Comparison of ENCODE assay signal across 15 cellular contexts in genomic region chr5:31944683-31945445, GRCh38.
A peak's percentile ranks its signal among the peaks of the same experiment; 100 is the strongest.
DNase-seq lines count a peak whose midpoint lies in the region; ATAC-seq lines count a peak whose summit lies in the region.
"Had no signal": no experiment of that assay in that cellular context is flagged by ENCODE, and none has a peak within 500 bp of the region (broad histone marks: within the 10 kb centered on the region; RNA-seq: fewer than 3 reads in every experiment).

No MANE protein-coding gene starts in this region.

- peak overlapping the region; percentile 75 for H3K27ac ChIP-seq in subcutaneous abdominal adipose tissue (ENCODE audit: low read depth, low read length)

- H3K9me3 ChIP-seq in subcutaneous abdominal adipose tissue (ENCODE audit: control insufficient read depth in 5 of 5, low read length in 5 of 5), result no peaks in the 10 kb centered on the region

- peaks cover 0 to 51% (median 34%) of the 10 kb centered on the region in 5 donors for H3K4me1 ChIP-seq in subcutaneous abdominal adipose tissue (ENCODE audit: control insufficient read depth in 5 of 5, insufficient read depth in 5 of 5, low read length in 5 of 5)

- H3K4me3 ChIP-seq in subcutaneous abdominal adipose tissue (ENCODE audit: low read depth in 1 of 5, low read length in 5 of 5), result no peak overlapping the region
- H3K4me3 ChIP-seq: lung had no signal

- H3K9ac ChIP-seq in subcutaneous abdominal adipose tissue (ENCODE audit: low read length in 5 of 5), result no peak overlapping the region

- no peaks in the 10 kb centered on the region for H3K36me3 ChIP-seq in subcutaneous abdominal adipose tissue (ENCODE audit: control insufficient read depth in 5 of 5, insufficient read depth in 5 of 5, low read length in 5 of 5)

- ATAC-seq in esophagus mucosa, result peak; percentile 34
- no peak for ATAC-seq in HG03159 (IDR thresholded peaks at IDR 0.05; ENCODE audit: unreplicated experiment)
- ATAC-seq: CD8-positive, alpha-beta T cell; stimulated activated naive CD8-positive, alpha-beta T cell treated with anti-CD3 and anti-CD28 coated beads, Interleukin-15, Interleukin-2, amounts not matched to agents 100 U/mL and 50 U/mL, for 24 hours had no signal

- H3K27me3 ChIP-seq in subcutaneous abdominal adipose tissue (ENCODE audit: control insufficient read depth in 5 of 5, insufficient read depth in 4 of 5, low read length in 5 of 5), result no peaks in the 10 kb centered on the region

- DNase-seq in NCI-H146 (lab: John Stamatoyannopoulos, UW), result peak; percentile 48
- DNase-seq in NCI-H146 treated with DMSO at 0.1 percent for 48 hours (lab: John Stamatoyannopoulos, UW; ENCODE audit: unreplicated experiment), result no peak
- peak; percentile 91 for DNase-seq in NCI-H345 (lab: John Stamatoyannopoulos, UW)
- no peak for DNase-seq in NCI-H226
- no peak for DNase-seq in activated CD4-positive, alpha-beta T cell treated with anti-CD3 and anti-CD28 coated beads, Interleukin-2, amount 50 U/mL, for 1 hour
- DNase-seq: activated CD4-positive, alpha-beta T cell treated with anti-CD3 and anti-CD28 coated beads for 1 hour; activated T-cell treated with anti-CD3 and anti-CD28 coated beads, Interleukin-2, amount 50 U/mL, for 48 hours; amniotic stem cell; CD8-positive, alpha-beta T cell; NCI-H1092; stimulated activated naive CD8-positive, alpha-beta T cell treated with anti-CD3 and anti-CD28 coated beads, Interleukin-15, Interleukin-2, amounts not matched to agents 100 U/mL and 50 U/mL, for 24 hours had no signal

Comparison
In these comparisons a context has a peak if more than half of its experiments do, and no peak if none do; other contexts are left out.
1. DNase-seq: peak in NCI-H146 (single experiment) and NCI-H345 (single experiment); none in NCI-H146 treated with DMSO at 0.1 percent for 48 hours (single experiment), NCI-H226 (single experiment) and activated CD4-positive, alpha-beta T cell treated with anti-CD3 and anti-CD28 coated beads, Interleukin-2, amount 50 U/mL, for 1 hour (single experiment).